Comparison of ENCODE assay signal across 19 cellular contexts in the genomic region with DNA sequence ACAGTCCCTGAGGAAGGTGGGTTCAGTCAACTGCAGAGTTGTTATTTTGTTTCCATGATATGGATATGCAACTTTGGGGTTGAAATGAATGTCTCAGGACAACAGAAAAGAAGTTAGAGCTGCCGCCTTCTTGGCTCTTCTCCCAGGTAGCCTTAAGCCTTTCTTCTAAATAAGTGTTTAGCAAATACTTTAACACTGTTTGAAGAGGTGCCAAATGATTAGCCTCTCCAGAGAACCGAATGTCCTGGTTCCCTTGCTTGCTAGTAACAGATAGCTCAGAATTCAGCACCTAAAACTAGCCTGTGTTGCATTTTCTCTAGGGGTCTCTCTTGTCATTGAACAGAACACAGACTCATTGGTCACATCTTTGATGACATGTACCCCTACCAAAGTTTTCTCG.
A peak's percentile ranks its signal among the peaks of the same experiment; 100 is the strongest.
DNase-seq lines count a peak whose midpoint lies in the region; ATAC-seq and TF ChIP-seq lines count a peak whose summit lies in the region.
"Had no signal": no experiment of that assay in that cellular context is flagged by ENCODE, and none has a peak within 500 bp of the region (broad histone marks: within the 10 kb centered on the region; RNA-seq: fewer than 3 reads in every experiment).

No MANE protein-coding gene starts in this region.

- H3K9me3 ChIP-seq in mesenchymal stem cell (ENCODE audit: control insufficient read depth, low read length) = peaks cover 3% of the 10 kb centered on the region
- H3K9me3 ChIP-seq: neutrophil had no signal

- no peak overlapping the region for H2BK12ac ChIP-seq in mesenchymal stem cell (ENCODE audit: low read length in 2 of 2)

- H3K27ac ChIP-seq in mesenchymal stem cell (ENCODE audit: low read length, poor library complexity, severe bottlenecking) = no peak overlapping the region
- H3K27ac ChIP-seq: cardiac muscle cell, neutrophil had no signal

- no peaks in the 10 kb centered on the region for H3K4me1 ChIP-seq in mesenchymal stem cell (ENCODE audit: control insufficient read depth, insufficient read depth, low read depth, low read length)

- no peak overlapping the region for H4K91ac ChIP-seq in mesenchymal stem cell (ENCODE audit: low read length)

- H3K4me2 ChIP-seq in mesenchymal stem cell (ENCODE audit: low read length, poor library complexity, severe bottlenecking) = no peak overlapping the region

- no peak overlapping the region for H2AFZ ChIP-seq in mesenchymal stem cell (ENCODE audit: low read depth, low read length)

- H3K18ac ChIP-seq in mesenchymal stem cell (ENCODE audit: low read depth in 1 of 2, low read length in 2 of 2) = no peak overlapping the region

- H3K14ac ChIP-seq in mesenchymal stem cell (ENCODE audit: low read length in 2 of 2) = no peak overlapping the region

- no peaks in the 10 kb centered on the region for H3K79me1 ChIP-seq in mesenchymal stem cell (replicated peaks; ENCODE audit: low read length, poor library complexity, severe bottlenecking)

- no peak overlapping the region for H2BK15ac ChIP-seq in mesenchymal stem cell (ENCODE audit: low read depth, poor library complexity, severe bottlenecking)

- no peak overlapping the region for H3K4me3 ChIP-seq in fibroblast of mammary gland (ENCODE audit: control insufficient read depth, low read depth, low read length)
- H3K4me3 ChIP-seq in mesenchymal stem cell (ENCODE audit: insufficient read depth in 1 of 2, low read depth in 1 of 2, low read length in 2 of 2) = peak overlapping the region in 1 of 2 experiments; percentile 57
- H3K4me3 ChIP-seq: cardiac muscle cell, skin epidermis had no signal

- H3K23ac ChIP-seq in mesenchymal stem cell (ENCODE audit: low read length in 2 of 2) = no peak overlapping the region

- no peak overlapping the region for H3K4ac ChIP-seq in mesenchymal stem cell (ENCODE audit: low read depth in 1 of 2, low read length in 2 of 2)

- in situ Hi-C loops in KBM-7 (cut with MboI; ENCODE audit: low pct_unique_long_range_greater_than_20kb, low sequenced_read_pairs) = no loop called here

- H2BK120ac ChIP-seq in mesenchymal stem cell (ENCODE audit: low read depth, low read length) = no peak overlapping the region

- no peak overlapping the region for H2BK5ac ChIP-seq in mesenchymal stem cell (ENCODE audit: low read depth, low read length, poor library complexity, severe bottlenecking)

- TF ChIP-seq CTCF in fibroblast of mammary gland (conservative IDR thresholded peaks at IDR 0.05; ENCODE audit: control insufficient read depth, insufficient read depth, low read depth, low read length) = no peak

- peak; percentile 72 for ATAC-seq in Right ventricle myocardium superior (ENCODE audit: poor library complexity)
- no peak for ATAC-seq in HG02852 (IDR thresholded peaks at IDR 0.05; ENCODE audit: unreplicated experiment)
- ATAC-seq: activated CD4-positive, alpha-beta T cell treated with anti-CD3 and anti-CD28 coated beads for 36 hours had no signal

- DNase-seq in Right ventricle myocardium superior (no peak), cardiac septum (ENCODE audit: low spot score) (no peak), fibroblast of mammary gland (ENCODE audit: low read depth) (peak; percentile 58), mesenchymal stem cell (no peak), anterior cingulate cortex (lab: John Stamatoyannopoulos, UW) (no peak), KBM-7 (no peak), HuH-7.5 (ENCODE audit: low spot score) (no peak)
- DNase-seq: activated CD4-positive, alpha-beta T cell treated with anti-CD3 and anti-CD28 coated beads for 36 hours; effector CD8-positive, alpha-beta T cell; foreskin melanocyte; midbrain; NCI-H1092; NCI-H2227 treated with DMSO at 0.1 percent for 48 hours; SIG-M5; T-helper 9 cell had no signal

- H4K8ac ChIP-seq in mesenchymal stem cell (ENCODE audit: low read length) = no peak overlapping the region

- no peaks in the 10 kb centered on the region for H3K27me3 ChIP-seq in mesenchymal stem cell (ENCODE audit: control insufficient read depth in 1 of 2, insufficient read depth in 1 of 2, low read length in 2 of 2)
- H3K27me3 ChIP-seq: cardiac muscle cell, neutrophil had no signal

- H2AK5ac ChIP-seq in mesenchymal stem cell (ENCODE audit: low read length, severe bottlenecking) = no peak overlapping the region

- WGBS in mesenchymal stem cell = 75% methylated on average over 3 of the region's 3 CpGs

- H3K9ac ChIP-seq in mesenchymal stem cell (ENCODE audit: low read length) = peak overlapping the region; percentile 51

- intact Hi-C loops in Right ventricle myocardium superior (cut with DNase I) (no loop called here), cardiac septum (cut with DNase I) (no loop called here)

- H3K36me3 ChIP-seq in mesenchymal stem cell (ENCODE audit: control insufficient read depth in 1 of 2, insufficient read depth in 2 of 2, low read depth in 1 of 2, low read length in 2 of 2) = no peaks in the 10 kb centered on the region
- H3K36me3 ChIP-seq: cardiac muscle cell, neutrophil had no signal
